In the genomic region with DNA sequence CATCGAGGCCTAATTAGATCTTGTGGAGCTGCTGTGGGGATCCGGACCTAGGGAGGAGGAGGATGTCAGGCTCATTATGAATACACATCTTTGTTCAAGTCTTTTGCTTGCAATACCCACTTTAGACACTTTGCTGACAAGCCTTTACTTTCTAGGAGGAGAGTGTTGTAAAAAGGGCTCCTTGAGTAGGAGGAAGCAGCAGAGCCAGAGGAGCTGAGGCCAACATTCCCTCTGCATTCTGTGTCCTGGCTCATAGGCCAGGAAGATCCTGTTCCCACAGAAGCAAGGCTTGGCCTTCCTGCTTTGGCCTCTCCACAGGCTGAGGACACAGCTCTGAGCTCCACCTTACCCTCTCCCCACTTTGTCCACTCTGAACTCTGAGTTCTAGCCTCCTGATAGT, we compare ENCODE assay signal across 15 cellular contexts.
DNase-seq lines count a peak whose midpoint lies in the region; ATAC-seq and TF ChIP-seq lines count a peak whose summit lies in the region.
"Had no signal": no experiment of that assay in that cellular context is flagged by ENCODE, and none has a peak within 500 bp of the region (broad histone marks: within the 10 kb centered on the region; RNA-seq: fewer than 3 reads in every experiment).

No MANE protein-coding gene starts in this region.

- H3K27ac ChIP-seq in sigmoid colon = peak overlapping the region in 3 of 4 donors; percentile 65 to 72 (median 66)

- 48 to 73% methylated on average over 2 of the region's 2 CpGs for WGBS in sigmoid colon, 2 donors

- H3K27me3 ChIP-seq in sigmoid colon = no peaks in the 10 kb centered on the region

- H3K4me3 ChIP-seq in sigmoid colon = no peak overlapping the region
- H3K4me3 ChIP-seq: HAP-1 had no signal

- H3K4me1 Mint-ChIP-seq in activated CD8-positive, alpha-beta memory T cell treated with anti-CD3 and anti-CD28 coated beads, Interleukin-2, amount 10 ng/mL, durations not matched to agents 7 days and 5 days = no peaks in the 10 kb centered on the region

- H3K9me3 Mint-ChIP-seq in activated CD8-positive, alpha-beta memory T cell treated with anti-CD3 and anti-CD28 coated beads, Interleukin-2, amount 10 ng/mL, durations not matched to agents 7 days and 5 days (ENCODE audit: low read depth) = no peaks in the 10 kb centered on the region
- H3K9me3 Mint-ChIP-seq: activated T-cell treated with anti-CD3 and anti-CD28 coated beads, Interleukin-2, amount 50 U/mL, for 24 hours; natural killer cell treated with Interleukin-12 subunit alpha and Interleukin-12 subunit beta and Interleukin-15 and Interleukin-18, amount 100 ng/mL, for 72 hours had no signal

- peak; percentile 70 for ATAC-seq in left colon
- no peak for ATAC-seq in HG02852 (IDR thresholded peaks at IDR 0.05; ENCODE audit: unreplicated experiment)
- no peak for ATAC-seq in activated CD8-positive, alpha-beta memory T cell treated with anti-CD3 and anti-CD28 coated beads, Interleukin-2, amount 10 ng/mL, durations not matched to agents 7 days and 5 days
- ATAC-seq: natural killer cell treated with Interleukin-12 subunit alpha and Interleukin-12 subunit beta and Interleukin-15 and Interleukin-18, amount 100 ng/mL, for 72 hours had no signal

- H3K27ac Mint-ChIP-seq in activated CD8-positive, alpha-beta memory T cell treated with anti-CD3 and anti-CD28 coated beads, Interleukin-2, amount 10 ng/mL, durations not matched to agents 7 days and 5 days = no peak overlapping the region
- H3K27ac Mint-ChIP-seq: activated T-cell treated with anti-CD3 and anti-CD28 coated beads, Interleukin-2, amount 50 U/mL, for 24 hours; natural killer cell treated with Interleukin-12 subunit alpha and Interleukin-12 subunit beta and Interleukin-15 and Interleukin-18, amount 100 ng/mL, for 72 hours had no signal

- intact Hi-C loops in left colon (cut with DNase I, micrococcal nuclease) (no loop called here), sigmoid colon (cut with DNase I) (no loop called here)

- TF ChIP-seq CTCF in sigmoid colon (IDR thresholded peaks at IDR 0.05) = no peak

- TF ChIP-seq EP300 in sigmoid colon (IDR thresholded peaks at IDR 0.05) = no peak

- peaks cover 0 to 38% (median 29%) of the 10 kb centered on the region in 4 donors for H3K4me1 ChIP-seq in sigmoid colon

- DNase-seq in EH (ENCODE audit: low read depth) (peak; percentile 61), epidermal melanocyte (ENCODE audit: insufficient read length, low spot score) (peak; percentile 70), left colon (peak in 1 of 2 donors; percentile 44), sigmoid colon (peak; percentile 72), NCI-H2107 (lab: John Stamatoyannopoulos, UW) (no peak), NCI-H2196 (lab: John Stamatoyannopoulos, UW; ENCODE audit: unreplicated experiment) (no peak)
- DNase-seq in activated CD8-positive, alpha-beta memory T cell treated with anti-CD3 and anti-CD28 coated beads, Interleukin-2, amount 10 ng/mL, durations not matched to agents 7 days and 5 days = no peak
- DNase-seq: activated T-cell treated with anti-CD3 and anti-CD28 coated beads, Interleukin-2, amount 50 U/mL, for 24 hours; NCI-H1436; NCI-H526 treated with DMSO at 0.1 percent for 48 hours; SHP77 treated with DMSO at 0.1 percent for 48 hours; stimulated activated CD8-positive, alpha-beta memory T cell treated with anti-CD3 and anti-CD28 coated beads, Interleukin-4, amount 100 ng/mL, for 48 hours had no signal

- no peak overlapping the region for H3K4me3 Mint-ChIP-seq in activated CD8-positive, alpha-beta memory T cell treated with anti-CD3 and anti-CD28 coated beads, Interleukin-2, amount 10 ng/mL, durations not matched to agents 7 days and 5 days
- H3K4me3 Mint-ChIP-seq: activated T-cell treated with anti-CD3 and anti-CD28 coated beads, Interleukin-2, amount 50 U/mL, for 24 hours; natural killer cell treated with Interleukin-12 subunit alpha and Interleukin-12 subunit beta and Interleukin-15 and Interleukin-18, amount 100 ng/mL, for 72 hours had no signal

- TF ChIP-seq POLR2A in sigmoid colon (IDR thresholded peaks at IDR 0.05) = no peak

- H3K27me3 Mint-ChIP-seq in activated CD8-positive, alpha-beta memory T cell treated with anti-CD3 and anti-CD28 coated beads, Interleukin-2, amount 10 ng/mL, durations not matched to agents 7 days and 5 days = peaks cover 4% of the 10 kb centered on the region

- H3K36me3 Mint-ChIP-seq in activated CD8-positive, alpha-beta memory T cell treated with anti-CD3 and anti-CD28 coated beads, Interleukin-2, amount 10 ng/mL, durations not matched to agents 7 days and 5 days = no peaks in the 10 kb centered on the region
- H3K36me3 Mint-ChIP-seq: natural killer cell treated with Interleukin-12 subunit alpha and Interleukin-12 subunit beta and Interleukin-15 and Interleukin-18, amount 100 ng/mL, for 72 hours had no signal

- no peaks in the 10 kb centered on the region for H3K36me3 ChIP-seq in sigmoid colon
- H3K36me3 ChIP-seq: HAP-1 had no signal

- no peaks in the 10 kb centered on the region for H3K9me3 ChIP-seq in sigmoid colon
- H3K9me3 ChIP-seq: HAP-1 had no signal

- CTCF ChIA-PET in activated CD8-positive, alpha-beta memory T cell treated with anti-CD3 and anti-CD28 coated beads, Interleukin-2, amount 10 ng/mL, durations not matched to agents 7 days and 5 days (lab: Charles Lee) = no interaction called here

Comparison
In these comparisons a context has a peak if more than half of its experiments do, and no peak if none do; other contexts are left out.
1. DNase-seq: peak in EH (single experiment), epidermal melanocyte (single experiment) and sigmoid colon (single experiment); none in NCI-H2107 (single experiment), NCI-H2196 (single experiment) and activated CD8-positive, alpha-beta memory T cell treated with anti-CD3 and anti-CD28 coated beads, Interleukin-2, amount 10 ng/mL, durations not matched to agents 7 days and 5 days (single experiment).